8 cellular contexts compared by ENCODE assay signal in genomic region chr14:73712071-73712506, GRCh38. TPM values are rescaled to one million over a fixed set of nuclear protein-coding genes. Genes with fewer than 3 reads are reported as not detected.
DNase-seq lines count a peak whose midpoint lies in the region; ATAC-seq, FAIRE-seq and TF ChIP-seq lines count a peak whose summit lies in the region.

No MANE protein-coding gene starts in this region.

- peaks cover 11% of the 10 kb centered on the region for H3K36me3 Mint-ChIP-seq in GM23338 (ENCODE audit: low read depth)
- H3K36me3 Mint-ChIP-seq in T-helper 2 cell treated with Interferon-gamma antibody and Interleukin-4, amounts not matched to agents 5 μg/mL and 100 μg/mL, for 36 hours (ENCODE audit: low read depth), result peaks cover 29% of the 10 kb centered on the region

- H3F3A ChIP-seq in GM23338 (replicated peaks; ENCODE audit: low read depth), result peaks cover 17% of the 10 kb centered on the region; the same call in 1 of the 2 replicates

- peaks cover 14% of the 10 kb centered on the region for H3K27me3 Mint-ChIP-seq in GM23338 (ENCODE audit: insufficient read depth, low read depth, poor library complexity)
- no peaks in the 10 kb centered on the region for H3K27me3 Mint-ChIP-seq in T-helper 2 cell treated with Interferon-gamma antibody and Interleukin-4, amounts not matched to agents 5 μg/mL and 100 μg/mL, for 36 hours (ENCODE audit: low read depth)

- no peaks in the 10 kb centered on the region for H3K9me2 ChIP-seq in GM23338 (ENCODE audit: insufficient read depth)

- H3K4me3 ChIP-seq in GM23338 (peak overlapping the region; percentile 97), foreskin fibroblast (ENCODE audit: low read depth in 1 of 2, low read length in 2 of 2) (peak overlapping the region; percentile 64 to 77), small intestine (ENCODE audit: low read depth in 1 of 2, low read length in 2 of 2) (peak overlapping the region; percentile 9 to 60)

- H3K27ac ChIP-seq in GM23338 (ENCODE audit: low read depth), result no peak overlapping the region
- H3K27ac ChIP-seq in small intestine (ENCODE audit: low read depth in 1 of 2, low read length in 1 of 2), result peak overlapping the region in 1 of 2 donors; percentile 87

- H3K27me3 ChIP-seq in GM23338 (ENCODE audit: insufficient read depth) (peaks cover 15% of the 10 kb centered on the region; the same call in 1 of the 2 replicates), small intestine (ENCODE audit: control insufficient read depth in 2 of 2, insufficient read depth in 2 of 2, low read length in 2 of 2) (no peaks in the 10 kb centered on the region)

- H3K27ac Mint-ChIP-seq in GM23338, result no peak overlapping the region
- H3K27ac Mint-ChIP-seq in T-helper 2 cell treated with Interferon-gamma antibody and Interleukin-4, amounts not matched to agents 5 μg/mL and 100 μg/mL, for 36 hours, result peak overlapping the region; percentile 93

- ATAC-seq in GM23338 (no peak), GM21717 (IDR thresholded peaks at IDR 0.05; ENCODE audit: unreplicated experiment) (no peak)

- peak overlapping the region; percentile 93 for H3K4me3 Mint-ChIP-seq in GM23338
- peak overlapping the region; percentile 93 for H3K4me3 Mint-ChIP-seq in T-helper 2 cell treated with Interferon-gamma antibody and Interleukin-4, amounts not matched to agents 5 μg/mL and 100 μg/mL, for 36 hours

- no peak for FAIRE-seq in small intestine (lab: Jason Lieb, UNC)

- no peak overlapping the region for H2AFZ ChIP-seq in GM23338

- no peaks in the 10 kb centered on the region for H3K9me3 ChIP-seq in small intestine (ENCODE audit: control insufficient read depth, low read depth)

- H3K36me3 ChIP-seq in GM23338 (ENCODE audit: insufficient read depth) (no peaks in the 10 kb centered on the region), small intestine (ENCODE audit: control insufficient read depth in 2 of 2, insufficient read depth in 2 of 2, low read length in 2 of 2) (peaks cover under 1 to 5% of the 10 kb centered on the region in 2 donors)

- H3K4me1 Mint-ChIP-seq in GM23338, result peaks cover 20% of the 10 kb centered on the region; the same call in 2 of the 3 replicates
- peaks cover 27% of the 10 kb centered on the region for H3K4me1 Mint-ChIP-seq in T-helper 2 cell treated with Interferon-gamma antibody and Interleukin-4, amounts not matched to agents 5 μg/mL and 100 μg/mL, for 36 hours (ENCODE audit: low read depth)

- H3K9me3 Mint-ChIP-seq in GM23338, result no peaks in the 10 kb centered on the region; the same call in 2 of the 3 replicates
- H3K9me3 Mint-ChIP-seq in T-helper 2 cell treated with Interferon-gamma antibody and Interleukin-4, amounts not matched to agents 5 μg/mL and 100 μg/mL, for 36 hours, result no peaks in the 10 kb centered on the region

- WGBS in small intestine, 3 donors, result 31 to 62% (median 52%) methylated on average over 11 of the region's 11 CpGs

- H3K79me2 ChIP-seq in GM23338 (replicated peaks; ENCODE audit: insufficient read depth), result peaks cover 34% of the 10 kb centered on the region

- peaks cover 16% of the 10 kb centered on the region for H4K20me1 ChIP-seq in GM23338 (replicated peaks; ENCODE audit: insufficient read depth)

- peak overlapping the region; percentile 100 for H3K4me2 ChIP-seq in GM23338

- DNase-seq in GM23338 (ENCODE audit: low spot score) (no peak), foreskin fibroblast (peak in 1 of 2 donors; percentile 25), small intestine (no peak), NCI-H526 (lab: John Stamatoyannopoulos, UW) (no peak), NCI-H146 treated with DMSO at 0.1 percent for 48 hours (lab: John Stamatoyannopoulos, UW; ENCODE audit: unreplicated experiment) (no peak)
- DNase-seq in T-helper 2 cell treated with Interferon-gamma antibody and Interleukin-4, amounts not matched to agents 5 μg/mL and 100 μg/mL, for 36 hours (ENCODE audit: low spot score), result no peak
- DNase-seq in effector CD4-positive, alpha-beta T cell, result no peak

- TF ChIP-seq CTCF in GM23338 (conservative IDR thresholded peaks at IDR 0.05; ENCODE audit: low read depth in 2 of 2) (no peak), foreskin fibroblast (IDR thresholded peaks at IDR 0.05; ENCODE audit: low read depth, low read length) (no peak)

- H3K4me1 ChIP-seq in GM23338 (ENCODE audit: insufficient read depth), result peaks cover 22% of the 10 kb centered on the region
- peaks cover 0 to 8% of the 10 kb centered on the region in 2 donors for H3K4me1 ChIP-seq in small intestine (ENCODE audit: control insufficient read depth in 2 of 2, insufficient read depth in 1 of 2, low read depth in 1 of 2, low read length in 1 of 2)

TF ChIP-seq in GM23338, 12 proteins besides CTCF, POLR2A, EP300 and RAD21:
- no peak for TF ChIP-seq NANOG (IDR thresholded peaks at IDR 0.05; ENCODE audit: borderline replicate concordance)
- no peak for TF ChIP-seq ZNF462 (CRISPR knock-in tag; IDR thresholded peaks at IDR 0.05)
- no peak for TF ChIP-seq JUNB (IDR thresholded peaks at IDR 0.05; ENCODE audit: unreplicated experiment)
- no peak for TF ChIP-seq STAT1 (IDR thresholded peaks at IDR 0.05; ENCODE audit: unreplicated experiment)
- TF ChIP-seq ZNF114 (CRISPR knock-in tag; IDR thresholded peaks at IDR 0.05), result no peak
- no peak for TF ChIP-seq POLR2AphosphoS5 (IDR thresholded peaks at IDR 0.05; ENCODE audit: low read depth)
- no peak for TF ChIP-seq CREB1 (CRISPR knock-in tag; IDR thresholded peaks at IDR 0.05; ENCODE audit: low read depth)
- TF ChIP-seq ETS1 (IDR thresholded peaks at IDR 0.05), result no peak

RNA-seq across cellular contexts. Expression of gene PNMA1, which starts 2.1 kb away (rescaled TPM):
- 32.9 and 35.6 TPM in 2 replicates for total RNA-seq in GM23338 (2014; rRNA removed; shearing (Covaris generic))
- polyA plus RNA-seq in GM23338 (2016; fragmentation: Nextera tagmentation; extraction: Ambion mirVana), result 18.2 and 19.6 TPM in 2 replicates
- 10 to 100 TPM; 10.8 to 23.5 (median 17.0) TPM for polyA plus RNA-seq in small intestine

Comparison
In these comparisons a context has a peak if more than half of its experiments do, and no peak if none do; other contexts are left out.
1. H3K4me3 ChIP-seq: peak in every context shown above with its lines; median percentile 97 in GM23338; 70 in foreskin fibroblast; 34 in small intestine.